In the genomic region with DNA sequence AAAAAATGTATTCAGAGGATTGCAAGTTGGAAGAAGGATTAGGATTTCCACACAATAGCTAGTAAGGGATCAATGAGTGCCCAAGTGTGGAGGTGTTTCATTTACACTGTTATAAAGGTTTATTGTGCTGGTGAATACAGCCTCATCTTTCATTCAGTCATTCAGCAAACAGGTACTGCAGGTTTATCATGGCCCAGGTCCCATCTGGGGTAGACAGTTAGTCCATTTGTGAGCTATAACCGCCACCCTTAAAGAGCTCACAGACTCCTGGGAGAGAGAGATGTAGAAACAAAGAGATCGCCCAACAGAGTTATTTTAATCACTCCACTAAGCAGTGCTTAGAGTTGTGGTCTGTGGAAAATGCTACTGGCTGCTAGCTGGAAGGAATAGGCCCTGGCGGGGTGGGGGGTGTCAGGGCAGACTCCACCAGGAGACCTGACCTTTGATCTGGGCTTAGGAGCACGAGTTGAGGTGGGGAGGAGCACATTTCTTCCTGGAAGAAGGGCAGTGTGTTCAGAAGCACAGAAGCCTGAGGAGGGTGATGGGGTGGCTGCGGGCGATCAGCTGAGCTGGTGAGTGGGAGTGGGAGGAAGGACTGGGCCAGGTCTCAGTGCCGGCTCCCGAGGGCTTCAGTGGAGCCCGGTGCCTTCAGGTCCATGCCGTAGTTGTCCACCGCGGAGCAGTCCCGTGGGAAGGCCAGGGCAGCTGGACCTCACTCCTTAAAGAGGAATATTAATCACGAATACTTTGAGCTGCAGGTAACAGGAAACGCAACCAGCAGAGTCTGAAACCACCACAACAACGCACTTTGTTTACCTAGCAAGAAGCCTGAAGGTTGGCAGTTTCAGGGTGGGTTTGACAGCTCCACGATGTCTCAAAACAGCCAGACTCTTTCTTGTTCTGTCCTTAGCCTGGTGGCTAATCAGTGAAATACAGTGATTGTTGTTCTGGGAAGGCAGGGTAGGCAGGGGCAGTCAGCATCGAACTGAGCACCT, we compare ENCODE assay signal across 7 cellular contexts. TPM values are rescaled to one million over a fixed set of nuclear protein-coding genes. Genes with fewer than 3 reads are reported as not detected.
A peak's percentile ranks its signal among the peaks of the same experiment; 100 is the strongest.
DNase-seq lines count a peak whose midpoint lies in the region; ATAC-seq and TF ChIP-seq lines count a peak whose summit lies in the region.

No MANE protein-coding gene starts in this region.

- no peaks in the 10 kb centered on the region for H3K27me3 Mint-ChIP-seq in effector memory CD8-positive, alpha-beta T cell

- H3K4me3 ChIP-seq in GM12875 (ENCODE audit: low read depth, low read length) (no peak overlapping the region), NT2/D1 (ENCODE audit: insufficient read length, low read depth) (no peak overlapping the region), trophoblast cell (ENCODE audit: low read depth, low read length) (no peak overlapping the region), esophagus muscularis mucosa (no peak overlapping the region)

- peaks cover 24% of the 10 kb centered on the region for H3K36me3 Mint-ChIP-seq in effector memory CD8-positive, alpha-beta T cell (ENCODE audit: insufficient read depth)

- peaks cover 2% of the 10 kb centered on the region for H3K79me2 ChIP-seq in trophoblast cell (ENCODE audit: control insufficient read depth, insufficient read depth, low read length, poor library complexity)

- H3K4me1 ChIP-seq in NT2/D1 (ENCODE audit: insufficient read depth, insufficient read length) (peaks cover 7% of the 10 kb centered on the region), trophoblast cell (ENCODE audit: control insufficient read depth in 1 of 2, insufficient read depth in 2 of 2, low read length in 2 of 2) (peaks cover 21 to 32% of the 10 kb centered on the region in 2 experiments), esophagus muscularis mucosa (peaks cover 63 to 87% (median 64%) of the 10 kb centered on the region in 4 donors)

- H2AFZ ChIP-seq in trophoblast cell (ENCODE audit: insufficient read depth, low read length, poor library complexity): no peak overlapping the region

- no peak overlapping the region for H2BK12ac ChIP-seq in trophoblast cell (ENCODE audit: low read length)

- H3K27ac ChIP-seq in trophoblast cell (ENCODE audit: low read depth, low read length) (no peak overlapping the region), esophagus muscularis mucosa (replicated peaks in 1 of 4) (no peak overlapping the region)

- intact Hi-C loops in esophagus muscularis mucosa (cut with DNase I) (no loop called here), sciatic nerve (cut with DNase I) (no loop called here)

- H4K8ac ChIP-seq in trophoblast cell (ENCODE audit: low read depth, low read length): no peak overlapping the region

- no peak overlapping the region for H3K4me2 ChIP-seq in trophoblast cell (ENCODE audit: low read length)

- H3K27ac Mint-ChIP-seq in effector memory CD8-positive, alpha-beta T cell: peak overlapping the region in 1 of 2 donors; percentile 85

- peak overlapping the region; percentile 44 for H3K4ac ChIP-seq in trophoblast cell (ENCODE audit: low read depth, low read length)

- H3K9ac ChIP-seq in NT2/D1 (ENCODE audit: insufficient read length, low read depth) (peak overlapping the region; percentile 36), trophoblast cell (ENCODE audit: low read length) (no peak overlapping the region)

- H4K91ac ChIP-seq in trophoblast cell (ENCODE audit: low read depth, low read length): no peak overlapping the region

- H3K9me3 Mint-ChIP-seq in effector memory CD8-positive, alpha-beta T cell: no peaks in the 10 kb centered on the region

- no peak for TF ChIP-seq POLR2A in esophagus muscularis mucosa (IDR thresholded peaks at IDR 0.05; ENCODE audit: low read depth)

- H2BK120ac ChIP-seq in trophoblast cell (ENCODE audit: insufficient read depth, low read length, poor library complexity): no peak overlapping the region

- peak overlapping the region; percentile 50 to 73 for H3K4me3 Mint-ChIP-seq in effector memory CD8-positive, alpha-beta T cell

- H3K23ac ChIP-seq in trophoblast cell (ENCODE audit: low read length): no peak overlapping the region

- no peak overlapping the region for H2AK5ac ChIP-seq in trophoblast cell (ENCODE audit: low read length)

- H3K36me3 ChIP-seq in NT2/D1 (ENCODE audit: insufficient read depth, insufficient read length, low read length) (peaks cover 2% of the 10 kb centered on the region), trophoblast cell (ENCODE audit: control insufficient read depth in 1 of 2, insufficient read depth in 2 of 2, low read length in 2 of 2) (peaks cover 2 to 10% of the 10 kb centered on the region in 2 experiments), esophagus muscularis mucosa (peaks cover 0 to 11% (median 7%) of the 10 kb centered on the region in 4 donors)

- ATAC-seq in effector memory CD8-positive, alpha-beta T cell (replicated peaks): no peak
- ATAC-seq in sciatic nerve: no peak

- TF ChIP-seq CTCF in GM12875 (IDR thresholded peaks at IDR 0.05; ENCODE audit: borderline replicate concordance, insufficient read depth, low read depth, low read length) (0 out of 2 replicates have a peak, but pooled peaks have one; percentile 14), esophagus muscularis mucosa (IDR thresholded peaks at IDR 0.05) (no peak)

- H3K9me3 ChIP-seq in NT2/D1 (ENCODE audit: insufficient read depth, low read length) (no peaks in the 10 kb centered on the region), trophoblast cell (ENCODE audit: insufficient read depth, low read depth, low read length) (peaks cover 2% of the 10 kb centered on the region), esophagus muscularis mucosa (no peaks in the 10 kb centered on the region)

- TF ChIP-seq EP300 in esophagus muscularis mucosa (IDR thresholded peaks at IDR 0.05): no peak

- H2BK5ac ChIP-seq in trophoblast cell (ENCODE audit: low read depth, low read length, poor library complexity): no peak overlapping the region

- peaks cover 68 to 75% of the 10 kb centered on the region in 2 donors for H3K4me1 Mint-ChIP-seq in effector memory CD8-positive, alpha-beta T cell (ENCODE audit: low read depth in 2 of 2)

- H3K27me3 ChIP-seq in NT2/D1 (ENCODE audit: insufficient read depth, insufficient read length) (no peaks in the 10 kb centered on the region), trophoblast cell (ENCODE audit: insufficient read depth, low read length) (no peaks in the 10 kb centered on the region), esophagus muscularis mucosa (no peaks in the 10 kb centered on the region)

- no peak overlapping the region for H4K12ac ChIP-seq in trophoblast cell (ENCODE audit: low read depth, low read length)

- no peaks in the 10 kb centered on the region for H3K79me1 ChIP-seq in trophoblast cell (ENCODE audit: low read length)

- no CpG with 5 or more reads among the region's 18 CpGs for WGBS in trophoblast cell (ENCODE audit: extremely low coverage, insufficient coverage, insufficient read length)
- WGBS in esophagus muscularis mucosa: 83% methylated on average over 17 of the region's 18 CpGs

- no peak overlapping the region for H3K14ac ChIP-seq in trophoblast cell (ENCODE audit: low read length)

- DNase-seq in NT2/D1 (ENCODE audit: low read depth, low spot score): no peak
- no peak for DNase-seq in effector memory CD8-positive, alpha-beta T cell
- DNase-seq in trophoblast cell: peak in 1 of 2 donors; percentile 10
- DNase-seq in nucleus accumbens (lab: John Stamatoyannopoulos, UW): no peak
- DNase-seq in esophagus muscularis mucosa (ENCODE audit: extremely low spot score): no peak
- DNase-seq in sciatic nerve (ENCODE audit: low spot score): no peak

- H3K18ac ChIP-seq in trophoblast cell (ENCODE audit: low read length): peak overlapping the region; percentile 16

RNA-seq across cellular contexts. Expression of a gene that starts 11.2 kb away (rescaled TPM):
- polyA plus RNA-seq in trophoblast cell (2013): 41.6 and 45.0 TPM in 2 replicates
- 10 to 100 TPM; 22.8 to 44.6 (median 35.8) TPM for total RNA-seq in esophagus muscularis mucosa
- 48.2 TPM for total RNA-seq in sciatic nerve

RNA-seq across cellular contexts. Expression of a gene that starts 53.6 kb away (rescaled TPM):
- 22.9 and 23.8 TPM in 2 replicates for polyA plus RNA-seq in trophoblast cell (2013)
- total RNA-seq in esophagus muscularis mucosa (10 to 100 TPM; 12.4 to 19.9 (median 17.0) TPM), sciatic nerve (22.8 TPM)
